In genomic region chr11:95232666-95233065, GRCh38 we compare ENCODE assay signal across 10 cellular contexts. TPM values are rescaled to one million over a fixed set of nuclear protein-coding genes. Genes with fewer than 3 reads are reported as not detected.
DNase-seq lines count a peak whose midpoint lies in the region; ATAC-seq, FAIRE-seq and TF ChIP-seq lines count a peak whose summit lies in the region.
"Had no signal": no experiment of that assay in that cellular context is flagged by ENCODE, and none has a peak within 500 bp of the region (broad histone marks: within the 10 kb centered on the region; RNA-seq: fewer than 3 reads in every experiment).

No MANE protein-coding gene starts in this region.

- peaks cover 12 to 37% (median 24%) of the 10 kb centered on the region in 10 experiments for H3K4me1 ChIP-seq in BLaER1 treated with 17β-estradiol and CSF1 and Interleukin-3, amounts not matched to agents 10 nM and 100 nM
- H3K4me1 ChIP-seq in endothelial cell of umbilical vein (ENCODE audit: control insufficient read depth, extremely low read depth, insufficient read depth, low read length) (peaks cover 11% of the 10 kb centered on the region), osteoblast (ENCODE audit: insufficient read depth, low read length) (peaks cover 30% of the 10 kb centered on the region)

- FAIRE-seq in endothelial cell of umbilical vein (lab: Jason Lieb, UNC): no peak
- no peak for FAIRE-seq in GM19239 (lab: Jason Lieb, UNC)
- FAIRE-seq: K562 had no signal

- TF ChIP-seq CTCF in endothelial cell of umbilical vein (IDR thresholded peaks at IDR 0.05; ENCODE audit: extremely low read depth in 1 of 2, insufficient read depth in 1 of 2, low read depth in 1 of 2, low read length in 2 of 2) (no peak), osteoblast (IDR thresholded peaks at IDR 0.05; ENCODE audit: extremely low read depth, low read depth, low read length) (no peak)

- intact Hi-C loops in endothelial cell of umbilical vein (cut with micrococcal nuclease): loop anchor here (5.0 kb wide), 1 partner anchor 530 kb away; no protein-coding TSS in a partner anchor

- H3K9me3 ChIP-seq in BLaER1 treated with 17β-estradiol and CSF1 and Interleukin-3, amounts not matched to agents 10 nM and 100 nM (replicated peaks in 1 of 11): no peaks in the 10 kb centered on the region
- no peaks in the 10 kb centered on the region for H3K9me3 ChIP-seq in endothelial cell of umbilical vein (replicated peaks; ENCODE audit: control insufficient read depth, insufficient read depth, low read length)
- no peaks in the 10 kb centered on the region for H3K9me3 ChIP-seq in osteoblast (ENCODE audit: low read depth, low read length)

- H3K9me3 Mint-ChIP-seq in stimulated activated effector memory CD8-positive, alpha-beta T cell treated with anti-CD3 and anti-CD28 coated beads, Interleukin-12 subunit alpha, Interleukin-12 subunit beta, amount 100 ng/mL, for 72 hours: no peaks in the 10 kb centered on the region
- H3K9me3 Mint-ChIP-seq: effector memory CD8-positive, alpha-beta T cell had no signal

- no TSS peak for BruUV-seq in endothelial cell of umbilical vein (replicated peaks; lab: Mats Ljungman, UMichigan)

- dilution Hi-C loops in endothelial cell of umbilical vein (cut with MboI; ENCODE audit: extremely low pct_ligation_motif_present, low sequenced_read_pairs): no loop called here

- H3K4me3 ChIP-seq in BLaER1 treated with 17β-estradiol and CSF1 and Interleukin-3, amounts not matched to agents 10 nM and 100 nM: peak overlapping the region; percentile 57 to 94 (median 86)
- H3K4me3 ChIP-seq in endothelial cell of umbilical vein (replicated peaks in 1 of 3; ENCODE audit: insufficient read depth in 1 of 3, low read depth in 1 of 3, low read length in 3 of 3) (peak overlapping the region in 1 of 3 experiments; percentile 41), osteoblast (ENCODE audit: insufficient read depth, low read length) (peak overlapping the region; percentile 81)
- H3K4me3 ChIP-seq: K562 had no signal

- peaks cover 16 to 54% (median 44%) of the 10 kb centered on the region in 11 experiments for H3K27me3 ChIP-seq in BLaER1 treated with 17β-estradiol and CSF1 and Interleukin-3, amounts not matched to agents 10 nM and 100 nM
- H3K27me3 ChIP-seq in endothelial cell of umbilical vein (ENCODE audit: control insufficient read depth in 2 of 2, insufficient read depth in 2 of 2, low read length in 2 of 2) (peaks cover 15 to 43% of the 10 kb centered on the region in 2 experiments), osteoblast (ENCODE audit: insufficient read depth, low read length) (no peaks in the 10 kb centered on the region)

- peaks cover 0 to 24% (median 0%) of the 10 kb centered on the region in 11 experiments; a peak in 7 of 22 replicates for H4K20me1 ChIP-seq in BLaER1 treated with 17β-estradiol and CSF1 and Interleukin-3, amounts not matched to agents 10 nM and 100 nM
- no peaks in the 10 kb centered on the region for H4K20me1 ChIP-seq in endothelial cell of umbilical vein (replicated peaks; ENCODE audit: control insufficient read depth, extremely low read depth, insufficient read depth, low read length)
- H4K20me1 ChIP-seq in osteoblast (ENCODE audit: insufficient read depth, low read length): no peaks in the 10 kb centered on the region

- peak overlapping the region; percentile 83 to 97 (median 94) for H3K4me2 ChIP-seq in BLaER1 treated with 17β-estradiol and CSF1 and Interleukin-3, amounts not matched to agents 10 nM and 100 nM
- H3K4me2 ChIP-seq in endothelial cell of umbilical vein (ENCODE audit: insufficient read depth, low read length) (peak overlapping the region; percentile 92), osteoblast (ENCODE audit: insufficient read depth, low read length) (peak overlapping the region; percentile 94)

- no peak overlapping the region for H3K27ac Mint-ChIP-seq in stimulated activated effector memory CD8-positive, alpha-beta T cell treated with anti-CD3 and anti-CD28 coated beads, Interleukin-12 subunit alpha, Interleukin-12 subunit beta, amount 100 ng/mL, for 72 hours
- H3K27ac Mint-ChIP-seq: effector memory CD8-positive, alpha-beta T cell had no signal

- H3K36me3 Mint-ChIP-seq in stimulated activated effector memory CD8-positive, alpha-beta T cell treated with anti-CD3 and anti-CD28 coated beads, Interleukin-12 subunit alpha, Interleukin-12 subunit beta, amount 100 ng/mL, for 72 hours: no peaks in the 10 kb centered on the region

- peak; percentile 79 for DNase-seq in NCI-H526 treated with DMSO at 0.1 percent for 48 hours (lab: John Stamatoyannopoulos, UW)
- DNase-seq in endothelial cell of umbilical vein (ENCODE audit: low read depth, low spot score): no peak
- no peak for DNase-seq in osteoblast (ENCODE audit: insufficient read length, low spot score, missing footprints)
- DNase-seq in GM19239 (ENCODE audit: insufficient read length, low spot score): no peak
- no peak for DNase-seq in stimulated activated effector memory CD8-positive, alpha-beta T cell treated with anti-CD3 and anti-CD28 coated beads, Interleukin-12 subunit alpha, Interleukin-12 subunit beta, amount 100 ng/mL, for 72 hours (ENCODE audit: low spot score in 2 of 2)
- DNase-seq in HuH-7 (ENCODE audit: low spot score): no peak
- DNase-seq in HuH-7.5 (ENCODE audit: low spot score): no peak

- ATAC-seq in stimulated activated effector memory CD8-positive, alpha-beta T cell treated with anti-CD3 and anti-CD28 coated beads, Interleukin-12 subunit alpha, Interleukin-12 subunit beta, amount 100 ng/mL, for 72 hours: no peak
- ATAC-seq: K562 had no signal

- peak overlapping the region in 10 of 11 experiments; percentile 47 to 80 (median 72); a peak in 15 of 22 replicates for H3K27ac ChIP-seq in BLaER1 treated with 17β-estradiol and CSF1 and Interleukin-3, amounts not matched to agents 10 nM and 100 nM
- H3K27ac ChIP-seq in endothelial cell of umbilical vein (ENCODE audit: insufficient read depth, low read depth, low read length): no peak overlapping the region
- peak overlapping the region; percentile 44 for H3K27ac ChIP-seq in osteoblast (ENCODE audit: low read depth, low read length)

- no peaks in the 10 kb centered on the region for H3K36me3 ChIP-seq in BLaER1 treated with 17β-estradiol and CSF1 and Interleukin-3, amounts not matched to agents 10 nM and 100 nM
- H3K36me3 ChIP-seq in endothelial cell of umbilical vein (ENCODE audit: control insufficient read depth in 2 of 2, extremely low read depth in 1 of 2, insufficient read depth in 2 of 2, low read length in 2 of 2) (no peaks in the 10 kb centered on the region), osteoblast (ENCODE audit: insufficient read depth, low read length) (no peaks in the 10 kb centered on the region)

- no peak for TF ChIP-seq POLR2A in endothelial cell of umbilical vein (IDR thresholded peaks at IDR 0.05; ENCODE audit: low read depth, low read length)

- H3K79me2 ChIP-seq in endothelial cell of umbilical vein (ENCODE audit: control insufficient read depth, insufficient read depth, low read length) (no peaks in the 10 kb centered on the region), osteoblast (ENCODE audit: insufficient read depth, low read length) (no peaks in the 10 kb centered on the region)

- H2AFZ ChIP-seq in endothelial cell of umbilical vein (ENCODE audit: low read depth, low read length) (peak overlapping the region; percentile 93), osteoblast (ENCODE audit: low read length) (peak overlapping the region; percentile 92)

- H3K4me3 Mint-ChIP-seq in stimulated activated effector memory CD8-positive, alpha-beta T cell treated with anti-CD3 and anti-CD28 coated beads, Interleukin-12 subunit alpha, Interleukin-12 subunit beta, amount 100 ng/mL, for 72 hours: no peak overlapping the region
- H3K4me3 Mint-ChIP-seq: effector memory CD8-positive, alpha-beta T cell had no signal

- H3K4me1 Mint-ChIP-seq in stimulated activated effector memory CD8-positive, alpha-beta T cell treated with anti-CD3 and anti-CD28 coated beads, Interleukin-12 subunit alpha, Interleukin-12 subunit beta, amount 100 ng/mL, for 72 hours: peaks cover 14% of the 10 kb centered on the region

- CTCF ChIA-PET in endothelial cell of umbilical vein (lab: Charles Lee): interaction anchor here (0.6 to 2.0 kb wide), 3 partner anchors 28 to 473 kb away, joined by 3 to 16 read pairs (median 5); no protein-coding TSS in a partner anchor

- no peaks in the 10 kb centered on the region for H3K9me1 ChIP-seq in endothelial cell of umbilical vein (replicated peaks; ENCODE audit: control insufficient read depth, extremely low read depth, insufficient read depth, low read length)

- POLR2A ChIA-PET in endothelial cell of umbilical vein (lab: Charles Lee): no interaction called here

- peak overlapping the region; percentile 63 to 80 (median 76); a peak in 19 of 22 replicates for H3K9ac ChIP-seq in BLaER1 treated with 17β-estradiol and CSF1 and Interleukin-3, amounts not matched to agents 10 nM and 100 nM
- H3K9ac ChIP-seq in endothelial cell of umbilical vein (replicated peaks; ENCODE audit: extremely low read depth, insufficient read depth, low read length): peak overlapping the region; percentile 26

TF ChIP-seq in endothelial cell of umbilical vein, 7 proteins besides CTCF, POLR2A, EP300 and RAD21:
- TF ChIP-seq MYC (IDR thresholded peaks at IDR 0.05; ENCODE audit: low read depth, low read length) (no peak), JUN (IDR thresholded peaks at IDR 0.05; ENCODE audit: borderline replicate concordance, insufficient read depth, insufficient read length, low read depth) (no peak), MAX (IDR thresholded peaks at IDR 0.05; ENCODE audit: insufficient read depth, insufficient read length) (no peak), FOS (IDR thresholded peaks at IDR 0.05; ENCODE audit: borderline replicate concordance, insufficient read depth, low read length) (no peak), EZH2 (IDR thresholded peaks at IDR 0.05; ENCODE audit: borderline replicate concordance, low read depth, low read length, severe bottlenecking) (no peak), GATA2 (IDR thresholded peaks at IDR 0.05; ENCODE audit: insufficient read depth, insufficient read length, low read depth, low read length) (no peak), POLR2AphosphoS5 (IDR thresholded peaks at IDR 0.05; ENCODE audit: insufficient read depth, low read depth, low read length) (no peak)

RNA-seq across cellular contexts. Expression of gene SESN3, which starts 1.7 kb away (rescaled TPM):
- total RNA-seq in endothelial cell of umbilical vein (5.6 and 6.9 TPM in 2 replicates), osteoblast (24.6 and 33.3 TPM in 2 replicates)
- 1.3 and 1.6 TPM in 2 replicates for polyA plus RNA-seq in endothelial cell of umbilical vein
- 0.85 and 0.92 TPM in 2 replicates for polyA plus RNA-seq in endothelial cell of umbilical vein (2011; cell fraction: cytosol; rRNA removed)
- 4.4 and 5.6 TPM in 2 replicates for polyA plus RNA-seq in endothelial cell of umbilical vein (2011; cell fraction: nucleus; rRNA removed)
- 0.56 and 1.1 TPM in 2 replicates for polyA plus RNA-seq in endothelial cell of umbilical vein (2012)
- polyA minus RNA-seq in endothelial cell of umbilical vein: 7.9 and 9.3 TPM in 2 replicates
- 0.51 TPM for polyA minus RNA-seq in endothelial cell of umbilical vein (2011; cell fraction: cytosol; rRNA and poly(A)+ RNA removed)
- 10.6 and 15.5 TPM in 2 replicates for polyA minus RNA-seq in endothelial cell of umbilical vein (2011; cell fraction: nucleus; rRNA and poly(A)+ RNA removed)
